In genomic region chr12:104669057-104669770, GRCh38 we compare ENCODE assay signal across 8 cellular contexts.
DNase-seq lines count a peak whose midpoint lies in the region; ATAC-seq lines count a peak whose summit lies in the region.

No MANE protein-coding gene starts in this region.

- no peak for ATAC-seq in GM19324 (IDR thresholded peaks at IDR 0.05; ENCODE audit: low FRiP score, unreplicated experiment)
- no peak for ATAC-seq in HG03108 (IDR thresholded peaks at IDR 0.05; ENCODE audit: unreplicated experiment)

- H3K9me3 ChIP-seq in mucosa of rectum (ENCODE audit: control insufficient read depth in 2 of 2, low read length in 2 of 2): no peaks in the 10 kb centered on the region

- H3K4me3 ChIP-seq in mucosa of rectum (ENCODE audit: low read length in 2 of 2): no peak overlapping the region

- no peak overlapping the region for H3K9ac ChIP-seq in mucosa of rectum (ENCODE audit: low read depth in 1 of 2, low read length in 2 of 2)

- peak overlapping the region; percentile 39 to 60 for H3K27ac ChIP-seq in mucosa of rectum (ENCODE audit: low read depth in 2 of 2, low read length in 2 of 2)

- H3K4me1 ChIP-seq in mucosa of rectum (ENCODE audit: control insufficient read depth in 2 of 2, insufficient read depth in 2 of 2, low read length in 2 of 2): peaks cover 33 to 34% of the 10 kb centered on the region in 2 donors

- in situ Hi-C loops in KBM-7 (cut with MboI; ENCODE audit: low pct_unique_long_range_greater_than_20kb, low sequenced_read_pairs): no loop called here

- peak; percentile 25 for DNase-seq in COR-L47 (lab: John Stamatoyannopoulos, UW)
- peak; percentile 19 to 59 for DNase-seq in NCI-H446 (lab: John Stamatoyannopoulos, UW)
- DNase-seq in dermis blood vessel endothelial cell: peak; percentile 41
- DNase-seq in GM19240 (ENCODE audit: insufficient read length, low spot score): no peak
- DNase-seq in KBM-7: no peak

- H3K36me3 ChIP-seq in mucosa of rectum (ENCODE audit: control insufficient read depth in 2 of 2, insufficient read depth in 2 of 2, low read length in 2 of 2): no peaks in the 10 kb centered on the region

- H3K27me3 ChIP-seq in mucosa of rectum (ENCODE audit: control insufficient read depth in 2 of 2, insufficient read depth in 2 of 2, low read length in 2 of 2): no peaks in the 10 kb centered on the region

Comparison
In these comparisons a context has a peak if more than half of its experiments do, and no peak if none do; other contexts are left out.
1. DNase-seq: peak in COR-L47 (single experiment), NCI-H446 (2 of 2) and dermis blood vessel endothelial cell (single experiment); none in GM19240 (single experiment) and KBM-7 (single experiment).